ENCODE assay signal across 1 cellular context in the genomic region with DNA sequence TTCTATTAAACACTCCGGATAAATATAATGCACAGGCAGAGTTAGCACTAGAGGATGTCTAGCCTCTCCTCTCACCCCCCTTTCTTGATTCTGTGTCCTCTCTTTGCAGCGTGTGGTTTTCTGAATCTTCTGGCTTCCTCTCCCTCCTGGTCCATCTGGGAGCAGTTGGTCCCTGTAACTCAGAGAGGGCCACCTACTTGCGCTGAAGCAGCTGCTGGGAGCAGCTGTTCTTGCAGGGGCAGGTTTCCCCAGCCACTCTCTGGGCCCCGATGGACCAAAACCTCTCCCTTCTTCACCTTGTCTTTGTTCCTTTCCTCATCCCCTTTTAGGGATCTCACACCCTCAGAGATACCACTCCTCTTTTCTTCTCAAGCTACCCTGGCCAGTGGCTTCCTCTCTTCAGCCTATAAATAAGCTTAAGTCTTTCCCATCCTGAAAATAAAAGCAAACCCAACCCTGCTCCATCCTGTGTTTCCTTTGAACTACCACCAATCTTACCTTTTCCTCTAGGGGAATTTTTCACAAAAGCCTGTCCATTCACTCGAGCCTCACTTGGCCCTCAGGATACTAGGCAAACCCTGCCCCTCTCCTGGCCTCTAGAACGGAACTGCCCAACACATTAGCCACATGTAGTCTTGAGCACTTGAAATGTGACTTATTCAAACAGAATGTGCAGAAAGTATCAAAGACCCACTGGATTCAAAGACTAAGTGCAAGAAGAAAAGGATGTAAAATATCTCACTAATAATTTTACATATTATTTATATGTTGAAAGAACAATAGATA.
TF ChIP-seq lines count a peak whose summit lies in the region.

No MANE protein-coding gene starts in this region.

TF ChIP-seq in GM23338, 12 proteins besides CTCF, POLR2A, EP300 and RAD21 (continued from another document):
- TF ChIP-seq, protein P1, sequence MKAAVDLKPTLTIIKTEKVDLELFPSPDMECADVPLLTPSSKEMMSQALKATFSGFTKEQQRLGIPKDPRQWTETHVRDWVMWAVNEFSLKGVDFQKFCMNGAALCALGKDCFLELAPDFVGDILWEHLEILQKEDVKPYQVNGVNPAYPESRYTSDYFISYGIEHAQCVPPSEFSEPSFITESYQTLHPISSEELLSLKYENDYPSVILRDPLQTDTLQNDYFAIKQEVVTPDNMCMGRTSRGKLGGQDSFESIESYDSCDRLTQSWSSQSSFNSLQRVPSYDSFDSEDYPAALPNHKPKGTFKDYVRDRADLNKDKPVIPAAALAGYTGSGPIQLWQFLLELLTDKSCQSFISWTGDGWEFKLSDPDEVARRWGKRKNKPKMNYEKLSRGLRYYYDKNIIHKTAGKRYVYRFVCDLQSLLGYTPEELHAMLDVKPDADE (IDR thresholded peaks at IDR 0.05) = no peak
- TF ChIP-seq EZH2 (IDR thresholded peaks at IDR 0.05; ENCODE audit: low read depth, unreplicated experiment) (no peak), POLR2AphosphoS5 (IDR thresholded peaks at IDR 0.05; ENCODE audit: low read depth) (no peak)
